Comparison of ENCODE assay signal across 12 cellular contexts in genomic region chr13:45328661-45329105, GRCh38. TPM values are rescaled to one million over a fixed set of nuclear protein-coding genes. Genes with fewer than 3 reads are reported as not detected.
DNase-seq lines count a peak whose midpoint lies in the region; ATAC-seq, FAIRE-seq and TF ChIP-seq lines count a peak whose summit lies in the region.
"Had no signal": no experiment of that assay in that cellular context is flagged by ENCODE, and none has a peak within 500 bp of the region (broad histone marks: within the 10 kb centered on the region; RNA-seq: fewer than 3 reads in every experiment).

No MANE protein-coding gene starts in this region.

- POLR2A ChIA-PET in endothelial cell of umbilical vein (lab: Charles Lee), result interaction anchor here (1.0 to 4.9 kb wide), 2 partner anchors 12 to 26 kb away, joined by 5 to 38 read pairs; partner anchors contain the start of gene TPT1

- no peak for TF ChIP-seq POLR2A in endothelial cell of umbilical vein (IDR thresholded peaks at IDR 0.05; ENCODE audit: low read depth, low read length)

- H3K9me3 ChIP-seq in BLaER1 treated with 17β-estradiol and CSF1 and Interleukin-3, amounts not matched to agents 10 nM and 100 nM (replicated peaks in 1 of 11), result peaks cover 0 to 15% (median 0%) of the 10 kb centered on the region in 11 experiments; a peak in 3 of 22 replicates
- H3K9me3 ChIP-seq in SK-N-MC (ENCODE audit: low read depth, low read length) (no peaks in the 10 kb centered on the region), endothelial cell of umbilical vein (replicated peaks; ENCODE audit: control insufficient read depth, insufficient read depth, low read length) (no peaks in the 10 kb centered on the region)

- intact Hi-C loops in endothelial cell of umbilical vein (cut with micrococcal nuclease), result loop anchor here (1.0 to 5.0 kb wide), 2 partner anchors 13 to 1091 kb away; partner anchors contain the start of gene TPT1

- H3K4me2 ChIP-seq in BLaER1 treated with 17β-estradiol and CSF1 and Interleukin-3, amounts not matched to agents 10 nM and 100 nM, result peak overlapping the region; percentile 91 to 97 (median 93)
- H3K4me2 ChIP-seq in endothelial cell of umbilical vein (ENCODE audit: insufficient read depth, low read length), result peak overlapping the region; percentile 52

- H3K4me1 Mint-ChIP-seq in osteocyte (ENCODE audit: unreplicated experiment), result peaks cover 71% of the 10 kb centered on the region
- H3K4me1 Mint-ChIP-seq in stimulated activated naive B cell treated with anti-CD40 and anti-IgM and Interleukin-4, amounts not matched to agents 10 μg/mL and 1 μg/mL and 100 μg/mL, for 72 hours, result peaks cover 17 to 42% of the 10 kb centered on the region in 2 donors

- no peaks in the 10 kb centered on the region for H3K9me3 Mint-ChIP-seq in osteocyte (ENCODE audit: unreplicated experiment)
- H3K9me3 Mint-ChIP-seq in stimulated activated naive B cell treated with anti-CD40 and anti-IgM and Interleukin-4, amounts not matched to agents 10 μg/mL and 1 μg/mL and 100 μg/mL, for 72 hours, result no peaks in the 10 kb centered on the region
- H3K9me3 Mint-ChIP-seq: endodermal cell had no signal

- H2AFZ ChIP-seq in endothelial cell of umbilical vein (ENCODE audit: low read depth, low read length), result no peak overlapping the region

- H3K27me3 ChIP-seq in BLaER1 treated with 17β-estradiol and CSF1 and Interleukin-3, amounts not matched to agents 10 nM and 100 nM, result no peaks in the 10 kb centered on the region
- H3K27me3 ChIP-seq in endothelial cell of umbilical vein (ENCODE audit: control insufficient read depth in 2 of 2, insufficient read depth in 2 of 2, low read length in 2 of 2), result no peaks in the 10 kb centered on the region

- H3K36me3 ChIP-seq in BLaER1 treated with 17β-estradiol and CSF1 and Interleukin-3, amounts not matched to agents 10 nM and 100 nM, result peaks cover 0 to 13% (median 8%) of the 10 kb centered on the region in 11 experiments; a peak in 14 of 22 replicates
- H3K36me3 ChIP-seq in SK-N-MC (ENCODE audit: insufficient read depth, low read length) (no peaks in the 10 kb centered on the region), endothelial cell of umbilical vein (ENCODE audit: control insufficient read depth in 2 of 2, extremely low read depth in 1 of 2, insufficient read depth in 2 of 2, low read length in 2 of 2) (no peaks in the 10 kb centered on the region)

- peak overlapping the region in 7 of 10 experiments; percentile 18 to 51 (median 31); a peak in 5 of 20 replicates for H3K4me3 ChIP-seq in BLaER1 treated with 17β-estradiol and CSF1 and Interleukin-3, amounts not matched to agents 10 nM and 100 nM
- H3K4me3 ChIP-seq in SK-N-MC, result peak overlapping the region; percentile 62; the same call in 1 of the 2 replicates
- H3K4me3 ChIP-seq in endothelial cell of umbilical vein (replicated peaks in 1 of 3; ENCODE audit: insufficient read depth in 1 of 3, low read depth in 1 of 3, low read length in 3 of 3), result no peak overlapping the region

- H3K27ac Mint-ChIP-seq in osteocyte (ENCODE audit: unreplicated experiment), result peak overlapping the region; percentile 88
- no peak overlapping the region for H3K27ac Mint-ChIP-seq in stimulated activated naive B cell treated with anti-CD40 and anti-IgM and Interleukin-4, amounts not matched to agents 10 μg/mL and 1 μg/mL and 100 μg/mL, for 72 hours

- H3K9ac ChIP-seq in BLaER1 treated with 17β-estradiol and CSF1 and Interleukin-3, amounts not matched to agents 10 nM and 100 nM, result peak overlapping the region; percentile 51 to 100 (median 77); a peak in 18 of 22 replicates
- no peak overlapping the region for H3K9ac ChIP-seq in SK-N-MC (ENCODE audit: insufficient read length)
- peak overlapping the region; percentile 33 for H3K9ac ChIP-seq in endothelial cell of umbilical vein (replicated peaks; ENCODE audit: extremely low read depth, insufficient read depth, low read length)

- H4K20me1 ChIP-seq in BLaER1 treated with 17β-estradiol and CSF1 and Interleukin-3, amounts not matched to agents 10 nM and 100 nM, result peaks cover 2 to 20% (median 9%) of the 10 kb centered on the region in 11 experiments; a peak in 18 of 22 replicates
- no peaks in the 10 kb centered on the region for H4K20me1 ChIP-seq in endothelial cell of umbilical vein (replicated peaks; ENCODE audit: control insufficient read depth, extremely low read depth, insufficient read depth, low read length)

- no peak for FAIRE-seq in endothelial cell of umbilical vein (lab: Jason Lieb, UNC)

- ATAC-seq in stimulated activated naive B cell treated with anti-CD40 and anti-IgM and Interleukin-4, amounts not matched to agents 10 μg/mL and 1 μg/mL and 100 μg/mL, for 72 hours (replicated peaks), result no peak

- H3K9me1 ChIP-seq in endothelial cell of umbilical vein (replicated peaks; ENCODE audit: control insufficient read depth, extremely low read depth, insufficient read depth, low read length), result no peaks in the 10 kb centered on the region

- BruUV-seq in endothelial cell of umbilical vein (replicated peaks; lab: Mats Ljungman, UMichigan), result no TSS peak

- H3K79me2 ChIP-seq in endothelial cell of umbilical vein (ENCODE audit: control insufficient read depth, insufficient read depth, low read length), result no peaks in the 10 kb centered on the region

- TF ChIP-seq CTCF in endothelial cell of umbilical vein (IDR thresholded peaks at IDR 0.05; ENCODE audit: extremely low read depth in 1 of 2, insufficient read depth in 1 of 2, low read depth in 1 of 2, low read length in 2 of 2), result no peak
- TF ChIP-seq CTCF in osteocyte (IDR thresholded peaks at IDR 0.05), result no peak

- peak overlapping the region; percentile 75 to 100 (median 88); a peak in 20 of 22 replicates for H3K27ac ChIP-seq in BLaER1 treated with 17β-estradiol and CSF1 and Interleukin-3, amounts not matched to agents 10 nM and 100 nM
- H3K27ac ChIP-seq in SK-N-MC (peak overlapping the region; percentile 78), endothelial cell of umbilical vein (ENCODE audit: insufficient read depth, low read depth, low read length) (peak overlapping the region; percentile 85)

- dilution Hi-C loops in endothelial cell of umbilical vein (cut with MboI; ENCODE audit: extremely low pct_ligation_motif_present, low sequenced_read_pairs), result no loop called here

- peaks cover 88 to 94% (median 91%) of the 10 kb centered on the region in 10 experiments for H3K4me1 ChIP-seq in BLaER1 treated with 17β-estradiol and CSF1 and Interleukin-3, amounts not matched to agents 10 nM and 100 nM
- peaks cover 58% of the 10 kb centered on the region for H3K4me1 ChIP-seq in endothelial cell of umbilical vein (ENCODE audit: control insufficient read depth, extremely low read depth, insufficient read depth, low read length)

- CTCF ChIA-PET in endothelial cell of umbilical vein (lab: Charles Lee), result no interaction called here

- DNase-seq in SK-N-MC (ENCODE audit: low read depth, low spot score) (no peak), endothelial cell of umbilical vein (ENCODE audit: low read depth, low spot score) (peak; percentile 72), osteocyte (ENCODE audit: extremely low spot score, unreplicated experiment) (no peak), occipital lobe (lab: John Stamatoyannopoulos, UW) (no peak)
- DNase-seq in stimulated activated naive CD4-positive, alpha-beta T cell (lab: John Stamatoyannopoulos, UW), result no peak
- no peak for DNase-seq in stimulated activated naive B cell treated with anti-CD40 and anti-IgM and Interleukin-4, amounts not matched to agents 10 μg/mL and 1 μg/mL and 100 μg/mL, for 72 hours
- DNase-seq in stimulated activated CD4-positive, alpha-beta T cell treated with anti-CD3 and anti-CD28 coated beads, Interleukin-4, amount 100 ng/mL, for 24 hours, result no peak
- DNase-seq: endodermal cell; NCI-H510A treated with DMSO at 0.1 percent for 48 hours; stimulated activated CD4-positive, alpha-beta T cell treated with anti-CD3 and anti-CD28 coated beads, Interleukin-4, amount 100 ng/mL, for 4 hours had no signal

- no peak overlapping the region for H3K4me3 Mint-ChIP-seq in osteocyte (ENCODE audit: unreplicated experiment)
- H3K4me3 Mint-ChIP-seq in stimulated activated naive B cell treated with anti-CD40 and anti-IgM and Interleukin-4, amounts not matched to agents 10 μg/mL and 1 μg/mL and 100 μg/mL, for 72 hours, result no peak overlapping the region
- H3K4me3 Mint-ChIP-seq: activated naive CD8-positive, alpha-beta T cell; endodermal cell had no signal

- H3K27me3 Mint-ChIP-seq in osteocyte (ENCODE audit: unreplicated experiment), result no peaks in the 10 kb centered on the region
- H3K27me3 Mint-ChIP-seq in stimulated activated naive B cell treated with anti-CD40 and anti-IgM and Interleukin-4, amounts not matched to agents 10 μg/mL and 1 μg/mL and 100 μg/mL, for 72 hours, result no peaks in the 10 kb centered on the region
- H3K27me3 Mint-ChIP-seq: activated naive CD8-positive, alpha-beta T cell had no signal

- no peaks in the 10 kb centered on the region for H3K36me3 Mint-ChIP-seq in osteocyte (ENCODE audit: unreplicated experiment)
- peaks cover 0 to 8% of the 10 kb centered on the region in 2 donors for H3K36me3 Mint-ChIP-seq in stimulated activated naive B cell treated with anti-CD40 and anti-IgM and Interleukin-4, amounts not matched to agents 10 μg/mL and 1 μg/mL and 100 μg/mL, for 72 hours
- H3K36me3 Mint-ChIP-seq: activated naive CD8-positive, alpha-beta T cell had no signal

TF ChIP-seq in endothelial cell of umbilical vein, 7 proteins besides CTCF, POLR2A, EP300 and RAD21 (continues in another document):
- TF ChIP-seq JUN (IDR thresholded peaks at IDR 0.05; ENCODE audit: borderline replicate concordance, insufficient read depth, insufficient read length, low read depth) (no peak), MAX (IDR thresholded peaks at IDR 0.05; ENCODE audit: insufficient read depth, insufficient read length) (no peak), POLR2AphosphoS5 (IDR thresholded peaks at IDR 0.05; ENCODE audit: insufficient read depth, low read depth, low read length) (no peak), FOS (IDR thresholded peaks at IDR 0.05; ENCODE audit: borderline replicate concordance, insufficient read depth, low read length) (no peak), MYC (IDR thresholded peaks at IDR 0.05; ENCODE audit: low read depth, low read length) (no peak), GATA2 (IDR thresholded peaks at IDR 0.05; ENCODE audit: insufficient read depth, insufficient read length, low read depth, low read length) (no peak)

RNA-seq across cellular contexts. Expression of gene TPT1, which starts 12.3 kb away (rescaled TPM):
- total RNA-seq in endothelial cell of umbilical vein (2,923 and 2,993 TPM in 2 replicates), osteocyte (3,315 and 3,393 TPM in 2 replicates), occipital lobe (2,066 TPM)
- polyA plus RNA-seq in endothelial cell of umbilical vein, result 2,609 and 4,330 TPM in 2 replicates
- 5,317 and 5,445 TPM in 2 replicates for polyA plus RNA-seq in endothelial cell of umbilical vein (2011; cell fraction: cytosol; rRNA removed)
- polyA plus RNA-seq in endothelial cell of umbilical vein (2011; cell fraction: nucleus; rRNA removed), result 1,147 and 1,337 TPM in 2 replicates
- 3,997 and 5,832 TPM in 2 replicates for polyA plus RNA-seq in endothelial cell of umbilical vein (2012)
- polyA minus RNA-seq in endothelial cell of umbilical vein, result 1,207 and 1,277 TPM in 2 replicates
- 730 TPM for polyA minus RNA-seq in endothelial cell of umbilical vein (2011; cell fraction: cytosol; rRNA and poly(A)+ RNA removed)
- 313 and 319 TPM in 2 replicates for polyA minus RNA-seq in endothelial cell of umbilical vein (2011; cell fraction: nucleus; rRNA and poly(A)+ RNA removed)

Comparison
In these comparisons a context has a peak if more than half of its experiments do, and no peak if none do; other contexts are left out.
1. H3K4me3 ChIP-seq: peak in BLaER1 treated with 17β-estradiol and CSF1 and Interleukin-3, amounts not matched to agents 10 nM and 100 nM (7 of 10) and SK-N-MC (single experiment); none in endothelial cell of umbilical vein (0 of 3).
2. Peak in every context shown above with its lines, with median percentiles within 50 percentile points of each other: H3K27ac ChIP-seq.